Comparison of ENCODE assay signal across 30 cellular contexts in genomic region chr6:61200444-61200843, GRCh38.
"Had no signal": no experiment of that assay in that cellular context is flagged by ENCODE, and none has a peak within 500 bp of the region (broad histone marks: within the 10 kb centered on the region; RNA-seq: fewer than 3 reads in every experiment).

No MANE protein-coding gene starts in this region.

- H3K27ac Mint-ChIP-seq: immature natural killer cell; mesothelial cell of epicardium; naive B cell; natural killer cell; nephron progenitor cell; neural progenitor cell; progenitor cell of endocrine pancreas; stimulated activated naive B cell treated with anti-CD40 and anti-IgM and Interleukin-4, amounts not matched to agents 10 μg/mL and 1 μg/mL and 100 μg/mL, for 72 hours had no signal

- H3K4me3 ChIP-seq: left lung, lower lobe of right lung, neural progenitor cell, right atrium auricular region, right lobe of liver, smooth muscle cell, stomach, suprapubic skin, thoracic aorta, tibial artery, upper lobe of right lung had no signal

- H3K4me1 Mint-ChIP-seq: mesothelial cell of epicardium; naive B cell; natural killer cell; nephron progenitor cell; neural progenitor cell; stimulated activated naive B cell treated with anti-CD40 and anti-IgM and Interleukin-4, amounts not matched to agents 10 μg/mL and 1 μg/mL and 100 μg/mL, for 72 hours had no signal

- H3K4me3 Mint-ChIP-seq: immature natural killer cell; mesothelial cell of epicardium; naive B cell; natural killer cell; nephron progenitor cell; neural progenitor cell; stimulated activated naive B cell treated with anti-CD40 and anti-IgM and Interleukin-4, amounts not matched to agents 10 μg/mL and 1 μg/mL and 100 μg/mL, for 72 hours had no signal

- H3K27ac ChIP-seq: left lung, lower lobe of right lung, neural progenitor cell, neutrophil, parathyroid adenoma, right atrium auricular region, right lobe of liver, stomach, suprapubic skin, thoracic aorta, tibial artery, upper lobe of right lung had no signal

- H3K4me1 ChIP-seq: left lung, lower lobe of right lung, neural progenitor cell, parathyroid adenoma, right atrium auricular region, right lobe of liver, stomach, suprapubic skin, tibial artery, upper lobe of right lung had no signal

- H3K27me3 Mint-ChIP-seq: naive B cell; progenitor cell of endocrine pancreas; stimulated activated naive B cell treated with anti-CD40 and anti-IgM and Interleukin-4, amounts not matched to agents 10 μg/mL and 1 μg/mL and 100 μg/mL, for 72 hours had no signal

- H3K27me3 ChIP-seq: left lung, neural progenitor cell, neutrophil, right atrium auricular region, right lobe of liver, stomach, suprapubic skin, tibial artery, upper lobe of right lung had no signal

- H3K9ac ChIP-seq: neural progenitor cell, parathyroid adenoma had no signal

- H3K36me3 ChIP-seq: left lung, lower lobe of right lung, neural progenitor cell, neutrophil, right atrium auricular region, right lobe of liver, stomach, suprapubic skin, thoracic aorta, tibial artery, upper lobe of right lung had no signal

- DNase-seq: hippocampal formation; immature natural killer cell; kidney; left colon; left lung; lower lobe of right lung; mammary epithelial cell; mesenchymal stem cell; naive B cell; natural killer cell; nephron progenitor cell; occipital lobe; right lobe of liver; stimulated activated CD4-positive, alpha-beta T cell treated with anti-CD3 and anti-CD28 coated beads, Interleukin-1b, Interleukin-23, amount 100 ng/mL, for 48 hours; stimulated activated CD4-positive, alpha-beta T cell treated with anti-CD3 and anti-CD28 coated beads, Interleukin-2, amount 100 ng/mL, for 48 hours; stimulated activated naive B cell treated with anti-CD40 and anti-IgM and Interleukin-4, amounts not matched to agents 10 μg/mL and 1 μg/mL and 100 μg/mL, for 72 hours; stimulated activated naive CD8-positive, alpha-beta T cell treated with anti-CD3 and anti-CD28 coated beads, Interleukin-15, Interleukin-2, amounts not matched to agents 100 U/mL and 50 U/mL, for 24 hours; stomach; tibial artery; trophoblast cell; upper lobe of right lung had no signal

- H3K36me3 Mint-ChIP-seq: immature natural killer cell; mesothelial cell of epicardium; naive B cell; neural progenitor cell; stimulated activated naive B cell treated with anti-CD40 and anti-IgM and Interleukin-4, amounts not matched to agents 10 μg/mL and 1 μg/mL and 100 μg/mL, for 72 hours had no signal

- H3K9me3 ChIP-seq: neutrophil, right atrium auricular region, right lobe of liver, suprapubic skin, thoracic aorta had no signal
